ENCODE assay signal across 9 cellular contexts in the genomic region with DNA sequence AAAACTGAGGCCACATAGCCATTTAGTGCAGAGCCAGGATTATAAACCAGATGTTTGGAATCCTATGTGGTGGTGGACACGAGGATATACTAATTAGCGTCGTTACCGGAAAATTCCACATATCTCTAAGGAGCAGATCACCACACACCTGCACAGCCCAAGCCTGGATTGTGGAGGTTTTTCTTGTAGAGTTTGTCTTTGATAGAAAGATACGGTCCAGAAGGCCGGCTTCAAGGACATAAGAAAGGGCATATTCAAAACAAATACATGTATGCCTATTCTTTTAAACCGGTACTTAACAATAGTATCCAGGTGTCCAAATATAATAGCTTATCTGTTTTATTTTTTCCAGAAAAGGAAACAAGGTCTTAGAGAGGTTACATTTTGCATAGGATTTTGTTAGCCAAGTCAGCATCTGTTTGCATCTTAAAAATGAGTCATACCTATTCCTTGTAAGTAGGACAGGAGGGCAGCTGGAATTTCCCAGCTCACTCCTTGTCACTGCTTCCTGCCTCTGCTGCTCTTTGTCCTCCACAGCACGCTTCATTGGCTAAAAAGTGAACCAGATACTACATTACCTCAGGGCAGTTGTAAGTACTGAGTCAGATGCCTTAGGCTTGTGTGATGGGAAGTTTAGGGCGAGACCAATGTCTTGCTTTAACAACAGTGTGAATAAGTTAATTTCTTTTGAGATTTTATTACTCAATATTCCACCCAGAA. TPM values are rescaled to one million over a fixed set of nuclear protein-coding genes. Genes with fewer than 3 reads are reported as not detected.
A peak's percentile ranks its signal among the peaks of the same experiment; 100 is the strongest.
DNase-seq lines count a peak whose midpoint lies in the region; ATAC-seq and TF ChIP-seq lines count a peak whose summit lies in the region.
"Had no signal": no experiment of that assay in that cellular context is flagged by ENCODE, and none has a peak within 500 bp of the region (broad histone marks: within the 10 kb centered on the region; RNA-seq: fewer than 3 reads in every experiment).

No MANE protein-coding gene starts in this region.

- DNase-seq in SIG-M5 treated with dmso at 0.1 percent for 504 hours (lab: John Stamatoyannopoulos, UW; ENCODE audit: unreplicated experiment) (peak; percentile 40), SIG-M5 (lab: John Stamatoyannopoulos, UW) (no peak), T-helper 9 cell (peak; percentile 7), fibroblast of mammary gland (ENCODE audit: low read depth) (peak; percentile 98), retinal pigment epithelial cell (ENCODE audit: low read depth) (peak; percentile 94), immature natural killer cell (no peak)

- no peak overlapping the region for H3K4me3 Mint-ChIP-seq in immature natural killer cell
- H3K4me3 Mint-ChIP-seq: stimulated activated naive CD8-positive, alpha-beta T cell treated with anti-CD3 and anti-CD28 coated beads, Interleukin-15, amount 100 ng/mL, for 72 hours had no signal

- H3K4me3 ChIP-seq in fibroblast of mammary gland (ENCODE audit: control insufficient read depth, low read depth, low read length) (no peak overlapping the region), retinal pigment epithelial cell (ENCODE audit: low read length) (no peak overlapping the region)

- peaks cover 9 to 10% of the 10 kb centered on the region in 2 donors for H3K4me1 Mint-ChIP-seq in immature natural killer cell

- no peak overlapping the region for H3K27ac Mint-ChIP-seq in immature natural killer cell

- peak; percentile 42 for ATAC-seq in HG02678 (IDR thresholded peaks at IDR 0.05; ENCODE audit: unreplicated experiment)
- no peak for ATAC-seq in GM19452 (IDR thresholded peaks at IDR 0.05; ENCODE audit: unreplicated experiment)
- ATAC-seq: stimulated activated naive CD8-positive, alpha-beta T cell treated with anti-CD3 and anti-CD28 coated beads, Interleukin-15, amount 100 ng/mL, for 72 hours had no signal

- no peaks in the 10 kb centered on the region for H3K36me3 Mint-ChIP-seq in immature natural killer cell

- TF ChIP-seq CTCF in fibroblast of mammary gland (conservative IDR thresholded peaks at IDR 0.05; ENCODE audit: control insufficient read depth, insufficient read depth, low read depth, low read length) (no peak), retinal pigment epithelial cell (conservative IDR thresholded peaks at IDR 0.05; ENCODE audit: low read depth, low read length) (no peak)

- peaks cover 2 to 5% (median 3%) of the 10 kb centered on the region in 3 donors for H3K27me3 Mint-ChIP-seq in immature natural killer cell (ENCODE audit: low read depth in 3 of 3)
- H3K27me3 Mint-ChIP-seq: stimulated activated naive CD8-positive, alpha-beta T cell treated with anti-CD3 and anti-CD28 coated beads, Interleukin-15, amount 100 ng/mL, for 72 hours had no signal

- peaks cover 0 to 1% (median 0%) of the 10 kb centered on the region in 6 donors for H3K9me3 Mint-ChIP-seq in immature natural killer cell
- H3K9me3 Mint-ChIP-seq: stimulated activated naive CD8-positive, alpha-beta T cell treated with anti-CD3 and anti-CD28 coated beads, Interleukin-15, amount 100 ng/mL, for 72 hours had no signal

RNA-seq across cellular contexts. Expression of a gene that starts 3.6 kb away (rescaled TPM):
- not detected for polyA plus RNA-seq in immature natural killer cell

Comparison
In these comparisons a context has a peak if more than half of its experiments do, and no peak if none do; other contexts are left out.
1. DNase-seq: peak in SIG-M5 treated with dmso at 0.1 percent for 504 hours (single experiment), T-helper 9 cell (single experiment), fibroblast of mammary gland (single experiment) and retinal pigment epithelial cell (single experiment); none in SIG-M5 (single experiment) and immature natural killer cell (0 of 3).